In the genomic region with DNA sequence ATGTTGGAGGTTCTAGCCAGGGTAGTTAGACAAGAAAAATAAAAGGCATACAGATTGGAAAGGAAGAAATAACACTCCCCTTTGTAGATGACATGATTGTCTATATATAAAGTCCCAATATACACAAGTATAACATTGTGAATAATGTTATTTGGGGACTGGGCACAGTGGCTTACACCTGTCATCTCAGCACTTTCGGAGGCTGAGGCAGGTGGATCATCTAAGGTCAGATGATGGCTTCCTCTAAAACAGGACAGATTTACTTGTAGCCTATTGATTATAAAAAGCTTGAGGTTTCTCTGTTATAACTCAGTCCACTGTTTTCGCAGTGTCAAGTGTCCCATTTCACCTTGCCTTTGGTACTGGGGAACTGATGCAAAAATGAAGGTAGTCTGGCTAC, we compare ENCODE assay signal across 23 cellular contexts. TPM values are rescaled to one million over a fixed set of nuclear protein-coding genes. Genes with fewer than 3 reads are reported as not detected.
DNase-seq lines count a peak whose midpoint lies in the region; ATAC-seq and TF ChIP-seq lines count a peak whose summit lies in the region.
"Had no signal": no experiment of that assay in that cellular context is flagged by ENCODE, and none has a peak within 500 bp of the region (broad histone marks: within the 10 kb centered on the region; RNA-seq: fewer than 3 reads in every experiment).

No MANE protein-coding gene starts in this region.

- H3K4me3 ChIP-seq in OCI-LY7 (ENCODE audit: low read depth, low read length, poor library complexity, severe bottlenecking) (no peak overlapping the region), lower leg skin (ENCODE audit: low read depth, poor library complexity, severe bottlenecking) (no peak overlapping the region)
- H3K4me3 ChIP-seq: left lung, tibial artery had no signal

- no peak overlapping the region for H2AFZ ChIP-seq in OCI-LY7 (ENCODE audit: low read length)

- H3K9me3 ChIP-seq in OCI-LY7 (ENCODE audit: low read length) = peaks cover 24% of the 10 kb centered on the region; the same call in 1 of the 2 replicates
- H3K9me3 ChIP-seq: left lung, tibial artery had no signal

- ATAC-seq in activated T-cell treated with anti-CD3 and anti-CD28 coated beads, Interleukin-2, amount 50 U/mL, for 72 hours (replicated peaks in 1 of 2) = no peak
- no peak for ATAC-seq in activated naive CD8-positive, alpha-beta T cell treated with anti-CD3 and anti-CD28 coated beads, Interleukin-2, amount 10 ng/mL, durations not matched to agents 7 days and 5 days (ENCODE audit: low read depth)
- peak; percentile 19 for ATAC-seq in stimulated activated effector memory CD8-positive, alpha-beta T cell treated with anti-CD3 and anti-CD28 coated beads, Interleukin-12 subunit alpha, Interleukin-12 subunit beta, amount 100 ng/mL, for 72 hours
- ATAC-seq: left lung, Right ventricle myocardium inferior, SK-N-SH treated with all-trans-retinoic acid at 6 μM for 48 hours had no signal

- TF ChIP-seq POLR2A in lower leg skin (IDR thresholded peaks at IDR 0.05) = no peak

- BruUV-seq in OCI-LY7 (replicated peaks; lab: Mats Ljungman, UMichigan) = TSS peak; percentile 16

- POLR2A ChIA-PET in OCI-LY7 (lab: Charles Lee) = interaction anchor here (1.0 kb wide), 1 partner anchor 16 kb away, joined by 4 read pairs; no protein-coding TSS in a partner anchor
- POLR2A ChIA-PET in activated naive CD8-positive, alpha-beta T cell treated with anti-CD3 and anti-CD28 coated beads, Interleukin-2, amount 10 ng/mL, durations not matched to agents 7 days and 5 days (lab: Charles Lee) = interaction anchor here (13.4 kb wide), 1 partner anchor 17 kb away, joined by 489 read pairs; the partner anchor contains the start of genes ATM and NPAT

- peaks cover 2 to 5% of the 10 kb centered on the region in 2 donors for H3K36me3 Mint-ChIP-seq in activated T-cell treated with anti-CD3 and anti-CD28 coated beads, Interleukin-2, amount 50 U/mL, for 72 hours (ENCODE audit: insufficient read depth in 2 of 2)
- H3K36me3 Mint-ChIP-seq in activated naive CD8-positive, alpha-beta T cell treated with anti-CD3 and anti-CD28 coated beads, Interleukin-2, amount 10 ng/mL, durations not matched to agents 7 days and 5 days = peaks cover 50% of the 10 kb centered on the region
- H3K36me3 Mint-ChIP-seq in stimulated activated effector memory CD8-positive, alpha-beta T cell treated with anti-CD3 and anti-CD28 coated beads, Interleukin-12 subunit alpha, Interleukin-12 subunit beta, amount 100 ng/mL, for 72 hours = peaks cover 42% of the 10 kb centered on the region

- H3K27ac ChIP-seq in OCI-LY7 (ENCODE audit: low read depth, low read length, poor library complexity, severe bottlenecking) = no peak overlapping the region
- H3K27ac ChIP-seq: left lung, tibial artery, VCaP had no signal

- no peaks in the 10 kb centered on the region for H3K9me2 ChIP-seq in OCI-LY7 (ENCODE audit: insufficient read depth, low read length)

- H3K27me3 Mint-ChIP-seq in activated T-cell treated with anti-CD3 and anti-CD28 coated beads, Interleukin-2, amount 50 U/mL, for 72 hours (ENCODE audit: low read depth) = no peaks in the 10 kb centered on the region
- H3K27me3 Mint-ChIP-seq in activated naive CD8-positive, alpha-beta T cell treated with anti-CD3 and anti-CD28 coated beads, Interleukin-2, amount 10 ng/mL, durations not matched to agents 7 days and 5 days = no peaks in the 10 kb centered on the region

- H3K9me3 Mint-ChIP-seq in activated T-cell treated with anti-CD3 and anti-CD28 coated beads, Interleukin-2, amount 50 U/mL, for 72 hours = no peaks in the 10 kb centered on the region
- H3K9me3 Mint-ChIP-seq in activated naive CD8-positive, alpha-beta T cell treated with anti-CD3 and anti-CD28 coated beads, Interleukin-2, amount 10 ng/mL, durations not matched to agents 7 days and 5 days = peaks cover 2% of the 10 kb centered on the region
- no peaks in the 10 kb centered on the region for H3K9me3 Mint-ChIP-seq in stimulated activated effector memory CD8-positive, alpha-beta T cell treated with anti-CD3 and anti-CD28 coated beads, Interleukin-12 subunit alpha, Interleukin-12 subunit beta, amount 100 ng/mL, for 72 hours

- H3K79me2 ChIP-seq in OCI-LY7 (ENCODE audit: insufficient read depth, low read depth, low read length) = peaks cover 14% of the 10 kb centered on the region; the same call in 1 of the 2 replicates

- peaks cover 7% of the 10 kb centered on the region for H3K4me1 ChIP-seq in OCI-LY7 (ENCODE audit: insufficient read depth, low read length, poor library complexity, severe bottlenecking)
- H3K4me1 ChIP-seq: tibial artery had no signal

- DNase-seq in activated T-cell treated with anti-CD3 and anti-CD28 coated beads, Interleukin-2, amount 50 U/mL, for 72 hours = no peak
- DNase-seq in activated T-cell treated with anti-CD3 and anti-CD28 coated beads, Interleukin-2, amount 50 U/mL, for 48 hours = no peak
- DNase-seq in OCI-LY7 (ENCODE audit: low spot score) = no peak
- DNase-seq in activated naive CD8-positive, alpha-beta T cell treated with anti-CD3 and anti-CD28 coated beads, Interleukin-2, amount 10 ng/mL, durations not matched to agents 7 days and 5 days = no peak
- no peak for DNase-seq in stimulated activated effector memory CD8-positive, alpha-beta T cell treated with anti-CD3 and anti-CD28 coated beads, Interleukin-12 subunit alpha, Interleukin-12 subunit beta, amount 100 ng/mL, for 72 hours (ENCODE audit: low spot score in 2 of 2)
- no peak for DNase-seq in NK-92 treated with Interleukin-12 subunit alpha and Interleukin-12 subunit beta, amount 100 ng/mL, for 24 hours (lab: John Stamatoyannopoulos, UW)
- no peak for DNase-seq in lower leg skin (ENCODE audit: low spot score in 2 of 2)
- DNase-seq: ACHN; cerebellar nuclear complex; DMS79; GDM1; Karpas-422; left lung; mesendoderm; NCI-H1436 treated with DMSO at 0.1 percent for 48 hours; NCI-H82; OCI-M1; stimulated activated CD4-positive, alpha-beta T cell treated with anti-CD3 and anti-CD28 coated beads, Interleukin-15, amount 100 ng/mL, for 24 hours; T-helper 9 cell; tibial artery had no signal

- peaks cover 89% of the 10 kb centered on the region for H3K36me3 ChIP-seq in OCI-LY7 (ENCODE audit: insufficient read depth, low read length)

- no peaks in the 10 kb centered on the region for H4K20me1 ChIP-seq in OCI-LY7 (ENCODE audit: insufficient read depth, low read length)

- CTCF ChIA-PET in OCI-LY7 (lab: Charles Lee; ENCODE audit: unreplicated experiment) = no interaction called here

- intact Hi-C loops in OCI-LY7 (cut with micrococcal nuclease; ENCODE audit: unreplicated experiment) = no loop called here
- intact Hi-C loops in lower leg skin (cut with DNase I; ENCODE audit: low total_unique reads) = no loop called here

- H3K4me3 Mint-ChIP-seq in activated T-cell treated with anti-CD3 and anti-CD28 coated beads, Interleukin-2, amount 50 U/mL, for 72 hours = peak overlapping the region; percentile 36 to 63
- peak overlapping the region; percentile 68 for H3K4me3 Mint-ChIP-seq in activated naive CD8-positive, alpha-beta T cell treated with anti-CD3 and anti-CD28 coated beads, Interleukin-2, amount 10 ng/mL, durations not matched to agents 7 days and 5 days
- peak overlapping the region; percentile 59 for H3K4me3 Mint-ChIP-seq in stimulated activated effector memory CD8-positive, alpha-beta T cell treated with anti-CD3 and anti-CD28 coated beads, Interleukin-12 subunit alpha, Interleukin-12 subunit beta, amount 100 ng/mL, for 72 hours

- 91 to 100% methylated on average over 2 of the region's 2 CpGs for WGBS in lower leg skin, 2 donors

- TF ChIP-seq CTCF in OCI-LY7 (conservative IDR thresholded peaks at IDR 0.05; ENCODE audit: low read length) (no peak), lower leg skin (IDR thresholded peaks at IDR 0.05) (no peak)

- no peak overlapping the region for H3K4me2 ChIP-seq in OCI-LY7 (ENCODE audit: low read length)

- peak overlapping the region; percentile 93 for H3K27ac Mint-ChIP-seq in activated T-cell treated with anti-CD3 and anti-CD28 coated beads, Interleukin-2, amount 50 U/mL, for 72 hours
- H3K27ac Mint-ChIP-seq in activated naive CD8-positive, alpha-beta T cell treated with anti-CD3 and anti-CD28 coated beads, Interleukin-2, amount 10 ng/mL, durations not matched to agents 7 days and 5 days = peak overlapping the region; percentile 86
- peak overlapping the region; percentile 90 for H3K27ac Mint-ChIP-seq in stimulated activated effector memory CD8-positive, alpha-beta T cell treated with anti-CD3 and anti-CD28 coated beads, Interleukin-12 subunit alpha, Interleukin-12 subunit beta, amount 100 ng/mL, for 72 hours

- peaks cover 78% of the 10 kb centered on the region for H3K4me1 Mint-ChIP-seq in activated T-cell treated with anti-CD3 and anti-CD28 coated beads, Interleukin-2, amount 50 U/mL, for 72 hours (ENCODE audit: low read depth)
- H3K4me1 Mint-ChIP-seq in activated naive CD8-positive, alpha-beta T cell treated with anti-CD3 and anti-CD28 coated beads, Interleukin-2, amount 10 ng/mL, durations not matched to agents 7 days and 5 days = peaks cover 45% of the 10 kb centered on the region
- peaks cover 69% of the 10 kb centered on the region for H3K4me1 Mint-ChIP-seq in stimulated activated effector memory CD8-positive, alpha-beta T cell treated with anti-CD3 and anti-CD28 coated beads, Interleukin-12 subunit alpha, Interleukin-12 subunit beta, amount 100 ng/mL, for 72 hours

RNA-seq across cellular contexts. Expression of gene ATM, which starts 19.6 kb away (rescaled TPM):
- 10 to 100 TPM; 45.7 to 55.0 TPM for total RNA-seq in activated T-cell treated with anti-CD3 and anti-CD28 coated beads, Interleukin-2, amount 50 U/mL, for 72 hours
- 125 and 147 TPM in 2 replicates for total RNA-seq in OCI-LY7 (2014; rRNA removed; shearing (Covaris generic))
- 159 and 187 TPM in 2 replicates for total RNA-seq in OCI-LY7 (2022)
- total RNA-seq in activated naive CD8-positive, alpha-beta T cell treated with anti-CD3 and anti-CD28 coated beads, Interleukin-2, amount 10 ng/mL, durations not matched to agents 7 days and 5 days = 100 to 1,000 TPM; 287 to 333 TPM
- 10 to 100 TPM; 18.4 to 44.9 (median 33.3) TPM for total RNA-seq in lower leg skin

RNA-seq across cellular contexts. Expression of gene NPAT, which starts 20.0 kb away (rescaled TPM):
- 10 to 100 TPM; 22.8 to 24.8 TPM for total RNA-seq in activated T-cell treated with anti-CD3 and anti-CD28 coated beads, Interleukin-2, amount 50 U/mL, for 72 hours
- total RNA-seq in OCI-LY7 (2014; rRNA removed; shearing (Covaris generic)) = 19.2 and 22.6 TPM in 2 replicates
- total RNA-seq in OCI-LY7 (2022) = 26.9 and 35.8 TPM in 2 replicates
- total RNA-seq in activated naive CD8-positive, alpha-beta T cell treated with anti-CD3 and anti-CD28 coated beads, Interleukin-2, amount 10 ng/mL, durations not matched to agents 7 days and 5 days = 10 to 100 TPM; 57.6 to 58.0 TPM
- total RNA-seq in lower leg skin = 10 to 100 TPM; 11.9 to 27.6 (median 14.6) TPM
